In the genomic region with DNA sequence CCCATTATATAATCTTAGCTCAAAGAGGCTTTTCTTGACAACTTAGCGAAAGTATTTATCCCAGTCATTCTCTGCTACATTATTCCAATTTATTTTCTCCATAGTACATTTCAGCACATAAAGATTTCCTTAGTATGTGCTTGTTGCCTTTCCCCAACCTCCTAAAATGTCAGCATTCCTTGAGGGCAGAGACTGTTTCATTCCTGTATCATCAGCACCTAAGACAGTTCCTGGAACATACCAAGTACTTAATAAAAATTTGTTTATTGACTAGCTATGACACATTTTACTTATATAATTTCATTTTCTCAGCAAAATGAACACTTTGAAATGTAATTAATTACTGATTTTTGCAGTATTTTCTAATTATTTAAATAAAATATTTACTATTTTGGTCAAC, we compare ENCODE assay signal across 10 cellular contexts.
"Had no signal": no experiment of that assay in that cellular context is flagged by ENCODE, and none has a peak within 500 bp of the region (broad histone marks: within the 10 kb centered on the region; RNA-seq: fewer than 3 reads in every experiment).

No MANE protein-coding gene starts in this region.

- H3K36me3 ChIP-seq: HAP-1 had no signal

- H3K4me3 ChIP-seq: HAP-1, K562 had no signal

- DNase-seq: GOT3, H7, HFFc6, KG1 had no signal

- ATAC-seq: HCT116, HepG2, K562 had no signal

- H3K27ac Mint-ChIP-seq: HFFc6, IgD-negative memory B cell had no signal

- H3K27ac ChIP-seq: HL-60 had no signal

- H3K9me3 ChIP-seq: HAP-1 had no signal

- H3K4me1 ChIP-seq: HAP-1 had no signal

- H3K9me3 Mint-ChIP-seq: HFFc6, IgD-negative memory B cell had no signal
